In genomic region chr3:22971497-22971896, GRCh38 we compare ENCODE assay signal across 19 cellular contexts.
"Had no signal": no experiment of that assay in that cellular context is flagged by ENCODE, and none has a peak within 500 bp of the region (broad histone marks: within the 10 kb centered on the region; RNA-seq: fewer than 3 reads in every experiment).

No MANE protein-coding gene starts in this region.

- H3K4me3 ChIP-seq: colonic mucosa, heart right ventricle, mucosa of descending colon, sigmoid colon, skin epidermis, thoracic aorta, transverse colon had no signal

- H3K36me3 Mint-ChIP-seq: naive thymus-derived CD8-positive, alpha-beta T cell; stimulated activated naive B cell treated with anti-CD40 and anti-IgM and Interleukin-4, amounts not matched to agents 10 μg/mL and 1 μg/mL and 100 μg/mL, for 72 hours had no signal

- H3K9me3 ChIP-seq: colonic mucosa, mucosa of descending colon, sigmoid colon, thoracic aorta, transverse colon had no signal

- H3K4me1 Mint-ChIP-seq: stimulated activated naive CD8-positive, alpha-beta T cell treated with anti-CD3 and anti-CD28 coated beads, Interleukin-15, amount 100 ng/mL, for 72 hours had no signal

- H3K27ac Mint-ChIP-seq: naive thymus-derived CD8-positive, alpha-beta T cell; stimulated activated naive B cell treated with anti-CD40 and anti-IgM and Interleukin-4, amounts not matched to agents 10 μg/mL and 1 μg/mL and 100 μg/mL, for 72 hours; stimulated activated naive CD8-positive, alpha-beta T cell treated with anti-CD3 and anti-CD28 coated beads, Interleukin-15, amount 100 ng/mL, for 72 hours had no signal

- DNase-seq: colonic mucosa; dermis blood vessel endothelial cell; effector CD4-positive, alpha-beta T cell; foreskin melanocyte; heart right ventricle; hypothalamus; kidney glomerular epithelial cell; mucosa of descending colon; naive thymus-derived CD8-positive, alpha-beta T cell; posterior cingulate gyrus; sigmoid colon; stimulated activated CD4-positive, alpha-beta T cell treated with anti-CD3 and anti-CD28 coated beads, Interleukin-2, amount 100 ng/mL, for 24 hours; stimulated activated CD4-positive, alpha-beta T cell treated with anti-CD3 and anti-CD28 coated beads, Interleukin-4, amount 100 ng/mL, for 4 hours; stimulated activated naive B cell treated with anti-CD40 and anti-IgM and Interleukin-4, amounts not matched to agents 10 μg/mL and 1 μg/mL and 100 μg/mL, for 72 hours; stimulated activated naive CD8-positive, alpha-beta T cell treated with anti-CD3 and anti-CD28 coated beads, Interleukin-15, amount 100 ng/mL, for 72 hours; transverse colon had no signal

- H3K36me3 ChIP-seq: colonic mucosa, heart right ventricle, sigmoid colon, thoracic aorta, transverse colon had no signal

- H3K27ac ChIP-seq: colonic mucosa, heart right ventricle, sigmoid colon, skin epidermis, thoracic aorta, transverse colon had no signal

- H3K27me3 ChIP-seq: colonic mucosa, sigmoid colon, transverse colon had no signal

- H3K4me1 ChIP-seq: colonic mucosa, heart right ventricle, sigmoid colon, transverse colon had no signal

- H3K9me3 Mint-ChIP-seq: stimulated activated naive B cell treated with anti-CD40 and anti-IgM and Interleukin-4, amounts not matched to agents 10 μg/mL and 1 μg/mL and 100 μg/mL, for 72 hours had no signal

- H3K4me3 Mint-ChIP-seq: naive thymus-derived CD8-positive, alpha-beta T cell; stimulated activated naive B cell treated with anti-CD40 and anti-IgM and Interleukin-4, amounts not matched to agents 10 μg/mL and 1 μg/mL and 100 μg/mL, for 72 hours; stimulated activated naive CD8-positive, alpha-beta T cell treated with anti-CD3 and anti-CD28 coated beads, Interleukin-15, amount 100 ng/mL, for 72 hours had no signal

- FAIRE-seq: islet of Langerhans had no signal
